23 cellular contexts compared by ENCODE assay signal in genomic region chr17:47690121-47690520, GRCh38. TPM values are rescaled to one million over a fixed set of nuclear protein-coding genes. Genes with fewer than 3 reads are reported as not detected.
"Had no signal": no experiment of that assay in that cellular context is flagged by ENCODE, and none has a peak within 500 bp of the region (broad histone marks: within the 10 kb centered on the region; RNA-seq: fewer than 3 reads in every experiment).

No MANE protein-coding gene starts in this region.

- H3K4me3 Mint-ChIP-seq: activated CD8-positive, alpha-beta memory T cell treated with anti-CD3 and anti-CD28 coated beads, Interleukin-2, amount 10 ng/mL, durations not matched to agents 7 days and 5 days had no signal

- H3K4me1 ChIP-seq: prostate gland had no signal

- H3K36me3 ChIP-seq: breast epithelium, prostate gland, right atrium auricular region, vagina had no signal

- H3K4me3 ChIP-seq: breast epithelium, gastroesophageal sphincter, heart left ventricle, left lung, prostate gland, right atrium auricular region, stomach, vagina had no signal

- H3K27ac Mint-ChIP-seq: activated CD8-positive, alpha-beta memory T cell treated with anti-CD3 and anti-CD28 coated beads, Interleukin-2, amount 10 ng/mL, durations not matched to agents 7 days and 5 days had no signal

- H3K27ac ChIP-seq: breast epithelium, gastroesophageal sphincter, heart left ventricle, left lung, prostate gland, right atrium auricular region, stomach, vagina, WERI-Rb-1 had no signal

- H3K27me3 ChIP-seq: breast epithelium, gastroesophageal sphincter, heart left ventricle, left lung, right atrium auricular region, stomach, vagina had no signal

- ATAC-seq: activated CD8-positive, alpha-beta memory T cell treated with anti-CD3 and anti-CD28 coated beads, Interleukin-2, amount 10 ng/mL, durations not matched to agents 7 days and 5 days; esophagus mucosa; gastroesophageal sphincter; heart left ventricle; left lung had no signal

- DNase-seq: activated CD4-positive, alpha-beta T cell treated with anti-CD3 and anti-CD28 coated beads for 1 hour; activated CD8-positive, alpha-beta memory T cell treated with anti-CD3 and anti-CD28 coated beads, Interleukin-2, amount 10 ng/mL, durations not matched to agents 7 days and 5 days; activated naive CD4-positive, alpha-beta T cell; aorta; cortex of kidney; effector CD4-positive, alpha-beta T cell; heart left ventricle; left lung; stimulated activated CD4-positive, alpha-beta T cell treated with anti-CD3 and anti-CD28 coated beads, Interleukin-2, amount 100 ng/mL, for 24 hours; stomach; SW 1271; trophoblast cell; WERI-Rb-1 had no signal

- H3K9me3 ChIP-seq: breast epithelium, gastroesophageal sphincter, heart left ventricle, left lung, prostate gland, right atrium auricular region, stomach, vagina had no signal

RNA-seq across cellular contexts. Expression of gene TBX21, which starts 42.9 kb away (rescaled TPM):
- total RNA-seq: esophagus mucosa, kidney epithelial cell, lung microvascular endothelial cell, myocyte, osteoblast had no signal
